Comparison of ENCODE assay signal across 27 cellular contexts in the genomic region with DNA sequence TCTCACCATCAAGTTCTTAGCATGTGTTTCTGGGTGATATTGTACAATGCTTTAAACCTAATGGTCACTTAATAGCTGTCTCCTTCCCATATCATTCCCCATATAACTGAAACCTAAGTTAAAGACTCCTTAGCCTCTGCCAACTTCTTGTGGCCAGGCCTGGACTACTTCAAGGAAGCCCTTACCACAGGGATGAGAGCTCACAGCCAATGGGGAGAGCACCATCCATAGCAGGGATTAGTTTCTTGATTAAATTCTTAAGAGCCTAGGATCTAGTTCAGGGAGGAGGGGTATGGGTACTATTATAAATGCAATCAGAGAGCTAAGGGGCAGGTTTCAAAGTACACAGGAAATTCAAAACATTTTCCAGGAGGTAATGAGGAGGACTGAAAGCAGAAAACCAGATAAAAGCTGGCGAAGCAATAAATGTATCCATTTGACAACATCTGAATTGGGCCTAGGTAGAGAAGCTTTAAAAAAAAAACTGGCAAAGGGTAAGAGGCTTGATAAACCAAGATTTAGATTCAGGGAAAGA. TPM values are rescaled to one million over a fixed set of nuclear protein-coding genes. Genes with fewer than 3 reads are reported as not detected.
DNase-seq lines count a peak whose midpoint lies in the region; ATAC-seq and TF ChIP-seq lines count a peak whose summit lies in the region.
"Had no signal": no experiment of that assay in that cellular context is flagged by ENCODE, and none has a peak within 500 bp of the region (broad histone marks: within the 10 kb centered on the region; RNA-seq: fewer than 3 reads in every experiment).

No MANE protein-coding gene starts in this region.

- ATAC-seq in mucosa of descending colon = peak; percentile 16
- no peak for ATAC-seq in HG03342 (IDR thresholded peaks at IDR 0.05; ENCODE audit: unreplicated experiment)
- ATAC-seq: A549, GM12878 had no signal

- H3K27me3 ChIP-seq in ascending aorta = no peaks in the 10 kb centered on the region
- H3K27me3 ChIP-seq: BLaER1 treated with 17β-estradiol and CSF1 and Interleukin-3, amounts not matched to agents 10 nM and 100 nM had no signal

- H3K36me3 ChIP-seq in mucosa of descending colon (ENCODE audit: low read depth) = no peaks in the 10 kb centered on the region
- no peaks in the 10 kb centered on the region for H3K36me3 ChIP-seq in ascending aorta

- TF ChIP-seq CTCF in fibroblast of villous mesenchyme (IDR thresholded peaks at IDR 0.05; ENCODE audit: insufficient read depth, low read depth, low read length) = no peak
- no peak for TF ChIP-seq CTCF in mucosa of descending colon (IDR thresholded peaks at IDR 0.05)
- no peak for TF ChIP-seq CTCF in ascending aorta (IDR thresholded peaks at IDR 0.05)

- H3K4me3 ChIP-seq in fibroblast of villous mesenchyme (ENCODE audit: low read depth, low read length) (no peak overlapping the region), mucosa of descending colon (no peak overlapping the region), ascending aorta (no peak overlapping the region)
- H3K4me3 ChIP-seq: A549; BLaER1 treated with 17β-estradiol and CSF1 and Interleukin-3, amounts not matched to agents 10 nM and 100 nM; GM12878 had no signal

- H3K4me1 ChIP-seq in mucosa of descending colon (ENCODE audit: low read depth) = peaks cover 8% of the 10 kb centered on the region
- H3K4me1 ChIP-seq in ascending aorta = no peaks in the 10 kb centered on the region
- H3K4me1 ChIP-seq: A549 had no signal

- H3K27ac ChIP-seq in ascending aorta = no peak overlapping the region
- H3K27ac ChIP-seq: 22Rv1; A549; BLaER1 treated with 17β-estradiol and CSF1 and Interleukin-3, amounts not matched to agents 10 nM and 100 nM had no signal

- intact Hi-C loops in mucosa of descending colon (cut with DNase I, micrococcal nuclease) (no loop called here), ascending aorta (cut with DNase I) (no loop called here)

- DNase-seq in NCI-H82 (lab: John Stamatoyannopoulos, UW) = peak; percentile 19
- DNase-seq in NCI-H82 treated with DMSO at 0.1 percent for 48 hours (lab: John Stamatoyannopoulos, UW; ENCODE audit: unreplicated experiment) = no peak
- DNase-seq in amniotic epithelial cell (ENCODE audit: low read depth) = peak; percentile 98
- peak; percentile 84 for DNase-seq in fibroblast of villous mesenchyme (ENCODE audit: low read depth)
- no peak for DNase-seq in mucosa of descending colon
- no peak for DNase-seq in central memory CD4-positive, alpha-beta T cell
- no peak for DNase-seq in ascending aorta (ENCODE audit: low spot score in 2 of 2)
- DNase-seq: AML-193; CD4-positive, alpha-beta memory T cell; CD4-positive, CD25-positive, alpha-beta regulatory T cell; CD8-positive, alpha-beta memory T cell; COR-L47; DMS 273 treated with DMSO at 0.1 percent for 48 hours; DMS153; DMS53; DMS79; DND-41; EL; GDM1 had no signal

- H3K9me3 ChIP-seq in mucosa of descending colon = no peaks in the 10 kb centered on the region
- H3K9me3 ChIP-seq in ascending aorta = no peaks in the 10 kb centered on the region
- H3K9me3 ChIP-seq: A549; BLaER1 treated with 17β-estradiol and CSF1 and Interleukin-3, amounts not matched to agents 10 nM and 100 nM had no signal

RNA-seq across cellular contexts. Expression of gene IHH, which starts 34.8 kb away (rescaled TPM):
- total RNA-seq in fibroblast of villous mesenchyme (not detected in 2 replicates), mucosa of descending colon (10 to 100 TPM; 31.0 to 91.2 (median 57.6) TPM), ascending aorta (not detected)
- total RNA-seq: CD4-positive, CD25-positive, alpha-beta regulatory T cell; CD8-positive, alpha-beta memory T cell; Daoy; G401; GM12878 had no signal

RNA-seq across cellular contexts. Expression of gene CFAP65, which starts 54.2 kb away (rescaled TPM):
- total RNA-seq in fibroblast of villous mesenchyme (not detected in 2 replicates), mucosa of descending colon (under 1 TPM; 0.09 to 0.46 (median 0.27) TPM), ascending aorta (not detected)
- total RNA-seq: B cell; CD4-positive, alpha-beta memory T cell; CD4-positive, CD25-positive, alpha-beta regulatory T cell; CD8-positive, alpha-beta memory T cell; G401; GM12878 had no signal

Comparison
In these comparisons a context has a peak if more than half of its experiments do, and no peak if none do; other contexts are left out.
1. DNase-seq: peak in NCI-H82 (single experiment), amniotic epithelial cell (single experiment) and fibroblast of villous mesenchyme (single experiment); none in NCI-H82 treated with DMSO at 0.1 percent for 48 hours (single experiment), mucosa of descending colon (0 of 3), central memory CD4-positive, alpha-beta T cell (single experiment) and ascending aorta (0 of 2).
2. RNA of gene IHH, which starts 34.8 kb away (total RNA-seq): 31.0 to 91.2 TPM in mucosa of descending colon; not detected in fibroblast of villous mesenchyme and not detected in ascending aorta (single experiment); every median in the first group is over 10 times any median in the second.